14 cellular contexts compared by ENCODE assay signal in the genomic region with DNA sequence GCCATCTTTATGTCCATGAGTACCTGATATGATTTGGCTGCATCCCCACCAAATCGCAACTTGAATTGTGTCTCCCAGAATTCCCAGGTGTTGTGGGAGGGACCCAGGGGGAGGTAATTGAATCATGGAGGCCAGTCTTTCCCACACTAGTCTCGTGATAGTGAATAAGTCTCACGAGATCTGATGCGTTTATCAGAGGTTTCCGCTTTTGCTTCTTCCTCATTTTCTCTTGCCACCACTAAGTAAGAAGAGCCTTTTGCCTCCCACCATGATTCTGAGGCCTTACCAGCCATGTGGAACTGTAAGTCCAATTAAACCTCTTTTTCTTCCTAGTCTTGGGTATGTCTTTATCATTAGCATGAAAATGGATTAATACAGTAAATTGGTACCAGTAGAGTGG. TPM values are rescaled to one million over a fixed set of nuclear protein-coding genes. Genes with fewer than 3 reads are reported as not detected.
"Had no signal": no experiment of that assay in that cellular context is flagged by ENCODE, and none has a peak within 500 bp of the region (broad histone marks: within the 10 kb centered on the region; RNA-seq: fewer than 3 reads in every experiment).

No MANE protein-coding gene starts in this region.

RNA-seq across cellular contexts. Expression of a gene that starts 41.1 kb away (rescaled TPM):
- total RNA-seq: dermis blood vessel endothelial cell; endothelial cell of umbilical vein; epithelial cell of proximal tubule; gastrocnemius medialis; glomerular endothelial cell; heart right ventricle; kidney epithelial cell; left cardiac atrium; left ventricle myocardium superior; lower leg skin; lung microvascular endothelial cell; mesenteric fat pad; myocyte; naive thymus-derived CD8-positive, alpha-beta T cell had no signal
